In genomic region chr4:154741877-154742851, GRCh38 we compare ENCODE assay signal across 10 cellular contexts. TPM values are rescaled to one million over a fixed set of nuclear protein-coding genes. Genes with fewer than 3 reads are reported as not detected.
DNase-seq lines count a peak whose midpoint lies in the region; ATAC-seq and TF ChIP-seq lines count a peak whose summit lies in the region.
"Had no signal": no experiment of that assay in that cellular context is flagged by ENCODE, and none has a peak within 500 bp of the region (broad histone marks: within the 10 kb centered on the region; RNA-seq: fewer than 3 reads in every experiment).

No MANE protein-coding gene starts in this region.

- CTCF ChIA-PET in activated CD4-positive, alpha-beta memory T cell treated with anti-CD3 and anti-CD28 coated beads for 36 hours (lab: Charles Lee), result no interaction called here

- no peak for TF ChIP-seq POLR2A in sigmoid colon (IDR thresholded peaks at IDR 0.05)

- H3K27ac ChIP-seq in iPS-18a (ENCODE audit: low read length) (no peak overlapping the region), sigmoid colon (peak overlapping the region in 1 of 4 donors; percentile 29)

- in situ Hi-C loops in GM13976 (cut with MboI; ENCODE audit: low sequenced_read_pairs, unreplicated experiment), result no loop called here

- H3K27ac Mint-ChIP-seq in activated CD4-positive, alpha-beta memory T cell treated with anti-CD3 and anti-CD28 coated beads for 36 hours, result no peak overlapping the region
- H3K27ac Mint-ChIP-seq: stimulated activated effector memory CD8-positive, alpha-beta T cell treated with anti-CD3 and anti-CD28 coated beads, Interleukin-12 subunit alpha, Interleukin-12 subunit beta, amount 100 ng/mL, for 72 hours had no signal

- peaks cover 13% of the 10 kb centered on the region for H3K4me1 Mint-ChIP-seq in activated CD4-positive, alpha-beta memory T cell treated with anti-CD3 and anti-CD28 coated beads for 36 hours (ENCODE audit: low read depth)

- TF ChIP-seq EP300 in sigmoid colon (IDR thresholded peaks at IDR 0.05), result no peak

- H3K4me3 Mint-ChIP-seq in activated CD4-positive, alpha-beta memory T cell treated with anti-CD3 and anti-CD28 coated beads for 36 hours, result peak overlapping the region; percentile 20

- peak overlapping the region; percentile 43 for H3K9ac ChIP-seq in iPS-18a (ENCODE audit: low read length)

- DNase-seq in GM13976 (ENCODE audit: low spot score) (peak; percentile 21), sigmoid colon (no peak), NCI-H82 (lab: John Stamatoyannopoulos, UW) (no peak), HCEC 1CT (no peak), NCI-H226 (no peak)
- no peak for DNase-seq in activated CD4-positive, alpha-beta memory T cell treated with anti-CD3 and anti-CD28 coated beads for 36 hours

- TF ChIP-seq CTCF in GM13976 (IDR thresholded peaks at IDR 0.05; ENCODE audit: borderline replicate concordance, control extremely low read depth, extremely low read depth, insufficient read depth, missing control alignments) (no peak), sigmoid colon (IDR thresholded peaks at IDR 0.05) (no peak)

- peaks cover 43% of the 10 kb centered on the region for H3K4me1 ChIP-seq in iPS-18a (ENCODE audit: control insufficient read depth, low read depth, low read length)
- H3K4me1 ChIP-seq in sigmoid colon, result peaks cover 0 to 36% (median 32%) of the 10 kb centered on the region in 4 donors

- H3K9me3 ChIP-seq in iPS-18a (ENCODE audit: control insufficient read depth, low read depth, low read length) (no peaks in the 10 kb centered on the region), sigmoid colon (no peaks in the 10 kb centered on the region)

- no peaks in the 10 kb centered on the region for H3K9me3 Mint-ChIP-seq in activated CD4-positive, alpha-beta memory T cell treated with anti-CD3 and anti-CD28 coated beads for 36 hours
- H3K9me3 Mint-ChIP-seq: stimulated activated effector memory CD8-positive, alpha-beta T cell treated with anti-CD3 and anti-CD28 coated beads, Interleukin-12 subunit alpha, Interleukin-12 subunit beta, amount 100 ng/mL, for 72 hours had no signal

- no peak for ATAC-seq in HG02588 (IDR thresholded peaks at IDR 0.05; ENCODE audit: unreplicated experiment)
- ATAC-seq: stimulated activated effector memory CD8-positive, alpha-beta T cell treated with anti-CD3 and anti-CD28 coated beads, Interleukin-12 subunit alpha, Interleukin-12 subunit beta, amount 100 ng/mL, for 72 hours had no signal

- H3K27me3 ChIP-seq in iPS-18a (ENCODE audit: control insufficient read depth, insufficient read depth, low read length) (peaks cover 72% of the 10 kb centered on the region), sigmoid colon (peaks cover 0 to 29% (median 4%) of the 10 kb centered on the region in 3 donors)

- intact Hi-C loops in activated CD4-positive, alpha-beta memory T cell treated with anti-CD3 and anti-CD28 coated beads for 36 hours (cut with micrococcal nuclease), result loop anchor here (10.0 kb wide), 1 partner anchor 633 kb away; the partner anchor contains the start of gene MAP9
- intact Hi-C loops in sigmoid colon (cut with DNase I), result no loop called here

- H3K36me3 Mint-ChIP-seq in activated CD4-positive, alpha-beta memory T cell treated with anti-CD3 and anti-CD28 coated beads for 36 hours, result no peaks in the 10 kb centered on the region
- H3K36me3 Mint-ChIP-seq: stimulated activated effector memory CD8-positive, alpha-beta T cell treated with anti-CD3 and anti-CD28 coated beads, Interleukin-12 subunit alpha, Interleukin-12 subunit beta, amount 100 ng/mL, for 72 hours had no signal

- H3K36me3 ChIP-seq in iPS-18a (ENCODE audit: control insufficient read depth, low read depth, low read length) (no peaks in the 10 kb centered on the region), sigmoid colon (no peaks in the 10 kb centered on the region)

- peaks cover 49% of the 10 kb centered on the region for H3K27me3 Mint-ChIP-seq in activated CD4-positive, alpha-beta memory T cell treated with anti-CD3 and anti-CD28 coated beads for 36 hours

- POLR2A ChIA-PET in activated CD4-positive, alpha-beta memory T cell treated with anti-CD3 and anti-CD28 coated beads for 36 hours (lab: Charles Lee), result no interaction called here

- WGBS in sigmoid colon, 2 donors, result 6% methylated on average over 50 of the region's 50 CpGs

- peak overlapping the region; percentile 49 for H3K4me3 ChIP-seq in iPS-18a (ENCODE audit: low read length)
- peak overlapping the region in 3 of 4 donors; percentile 62 to 65 (median 64) for H3K4me3 ChIP-seq in sigmoid colon

RNA-seq across cellular contexts. Expression of gene LRAT, which starts 1.6 kb away (rescaled TPM):
- not detected for total RNA-seq in activated CD4-positive, alpha-beta memory T cell treated with anti-CD3 and anti-CD28 coated beads for 36 hours
- 1 to 10 TPM in 3 of 4 donors, under 1 TPM in 1; 0.83 to 2.1 (median 1.6) TPM for total RNA-seq in sigmoid colon
- under 1 TPM in 2 of 3 donors, not detected in 1; 0.25 to 0.60 TPM for polyA plus RNA-seq in sigmoid colon

RNA-seq across cellular contexts. Expression of gene RBM46, which starts 38.9 kb away (rescaled TPM):
- total RNA-seq in activated CD4-positive, alpha-beta memory T cell treated with anti-CD3 and anti-CD28 coated beads for 36 hours, result not detected
- 1 to 10 TPM in 2 of 4 donors, not detected in 2; 2.1 to 4.1 TPM for total RNA-seq in sigmoid colon
- polyA plus RNA-seq in sigmoid colon, result not detected
- total RNA-seq: mesenteric fat pad had no signal
